ENCODE assay signal across 1 cellular context in genomic region chr7:5431485-5432118, GRCh38.
TF ChIP-seq lines count a peak whose summit lies in the region.

No MANE protein-coding gene starts in this region.

TF ChIP-seq in K562, 482 proteins besides CTCF, POLR2A, EP300 and RAD21 (continued from another document and continues in another):
- TF ChIP-seq, protein P1, sequence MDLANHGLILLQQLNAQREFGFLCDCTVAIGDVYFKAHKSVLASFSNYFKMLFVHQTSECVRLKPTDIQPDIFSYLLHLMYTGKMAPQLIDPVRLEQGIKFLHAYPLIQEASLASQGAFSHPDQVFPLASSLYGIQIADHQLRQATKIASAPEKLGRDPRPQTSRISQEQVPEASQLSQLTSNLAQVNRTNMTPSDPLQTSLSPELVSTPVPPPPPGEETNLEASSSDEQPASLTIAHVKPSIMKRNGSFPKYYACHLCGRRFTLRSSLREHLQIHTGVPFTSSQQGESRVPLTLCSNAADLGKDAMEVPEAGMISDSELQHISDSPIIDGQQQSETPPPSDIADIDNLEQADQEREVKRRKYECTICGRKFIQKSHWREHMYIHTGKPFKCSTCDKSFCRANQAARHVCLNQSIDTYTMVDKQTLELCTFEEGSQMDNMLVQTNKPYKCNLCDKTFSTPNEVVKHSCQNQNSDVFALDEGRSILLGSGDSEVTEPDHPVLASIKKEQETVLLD (IDR thresholded peaks at IDR 0.05), result no peak
- TF ChIP-seq RFX7 (CRISPR knock-in tag; IDR thresholded peaks at IDR 0.05) (no peak), ZFP36 (IDR thresholded peaks at IDR 0.05; ENCODE audit: low read depth, low read length, partially characterized antibody) (no peak), MCM5 (IDR thresholded peaks at IDR 0.05; ENCODE audit: low read depth) (no peak), BRCA1 (IDR thresholded peaks at IDR 0.05) (no peak), BRCA1 (CRISPR knock-in tag; IDR thresholded peaks at IDR 0.05) (no peak), THRB (CRISPR knock-in tag; conservative IDR thresholded peaks at IDR 0.05) (peak; percentile 77; the same call in 1 of the 2 replicates), TAF15 (IDR thresholded peaks at IDR 0.05; ENCODE audit: low read depth, low read length) (no peak), ZBTB43 (CRISPR knock-in tag; IDR thresholded peaks at IDR 0.05) (no peak), KHSRP (IDR thresholded peaks at IDR 0.05) (no peak), SMARCA4 (IDR thresholded peaks at IDR 0.05) (0 out of 2 replicates have a peak, but pooled peaks have one; percentile 12), CSDE1 (IDR thresholded peaks at IDR 0.05) (no peak), SUPT5H (IDR thresholded peaks at IDR 0.05) (no peak), DPF2 (IDR thresholded peaks at IDR 0.05) (peak; percentile 57; the same call in 1 of the 2 replicates), MLLT1 (IDR thresholded peaks at IDR 0.05) (peak in 1 of 2 experiments; percentile 64; a peak in 1 of 4 replicates), PKNOX1 (IDR thresholded peaks at IDR 0.05) (peak; percentile 50), MCM3 (IDR thresholded peaks at IDR 0.05) (peak; percentile 96), ELF4 (CRISPR knock-in tag; IDR thresholded peaks at IDR 0.05) (peak; percentile 51; the same call in 1 of the 2 replicates), ZNF174 (CRISPR knock-in tag; IDR thresholded peaks at IDR 0.05) (no peak), ZBTB7A (IDR thresholded peaks at IDR 0.05; ENCODE audit: borderline replicate concordance, control insufficient read depth, low read depth, low read length) (0 out of 2 replicates have a peak, but pooled peaks have one; percentile 33), PTRF (tag; IDR thresholded peaks at IDR 0.05) (no peak), TOE1 (IDR thresholded peaks at IDR 0.05; ENCODE audit: borderline replicate concordance) (0 out of 2 replicates have a peak, but pooled peaks have one; percentile 61), TOE1 (CRISPR knock-in tag; IDR thresholded peaks at IDR 0.05; ENCODE audit: borderline replicate concordance, low read depth) (no peak), STAG1 (CRISPR knock-in tag; IDR thresholded peaks at IDR 0.05; ENCODE audit: borderline replicate concordance) (no peak), FOXA1 (IDR thresholded peaks at IDR 0.05; ENCODE audit: borderline replicate concordance) (no peak), TCF3 (CRISPR knock-in tag; IDR thresholded peaks at IDR 0.05) (no peak), HES1 (IDR thresholded peaks at IDR 0.05; ENCODE audit: low read depth) (no peak), NCOR1 (IDR thresholded peaks at IDR 0.05) (peak; percentile 31; the same call in 1 of the 2 replicates), E2F4 (CRISPR knock-in tag; IDR thresholded peaks at IDR 0.05; ENCODE audit: low read depth) (no peak), EGR1 (conservative IDR thresholded peaks at IDR 0.05) (0 out of 2 replicates have a peak, but pooled peaks have one; percentile 12), VEZF1 (CRISPR knock-in tag; IDR thresholded peaks at IDR 0.05) (peak; percentile 26; the same call in 1 of the 2 replicates), GMEB1 (CRISPR knock-in tag; IDR thresholded peaks at IDR 0.05) (no peak), TRIM24 (IDR thresholded peaks at IDR 0.05) (no peak), KDM1A (IDR thresholded peaks at IDR 0.05) (peak in 1 of 2 experiments; percentile 76; a peak in 2 of 4 replicates)
- TF ChIP-seq, protein P2, sequence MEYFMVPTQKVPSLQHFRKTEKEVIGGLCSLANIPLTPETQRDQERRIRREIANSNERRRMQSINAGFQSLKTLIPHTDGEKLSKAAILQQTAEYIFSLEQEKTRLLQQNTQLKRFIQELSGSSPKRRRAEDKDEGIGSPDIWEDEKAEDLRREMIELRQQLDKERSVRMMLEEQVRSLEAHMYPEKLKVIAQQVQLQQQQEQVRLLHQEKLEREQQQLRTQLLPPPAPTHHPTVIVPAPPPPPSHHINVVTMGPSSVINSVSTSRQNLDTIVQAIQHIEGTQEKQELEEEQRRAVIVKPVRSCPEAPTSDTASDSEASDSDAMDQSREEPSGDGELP (CRISPR knock-in tag; IDR thresholded peaks at IDR 0.05; ENCODE audit: borderline replicate concordance), result peak; percentile 30; the same call in 1 of the 2 replicates
- TF ChIP-seq, protein P3, sequence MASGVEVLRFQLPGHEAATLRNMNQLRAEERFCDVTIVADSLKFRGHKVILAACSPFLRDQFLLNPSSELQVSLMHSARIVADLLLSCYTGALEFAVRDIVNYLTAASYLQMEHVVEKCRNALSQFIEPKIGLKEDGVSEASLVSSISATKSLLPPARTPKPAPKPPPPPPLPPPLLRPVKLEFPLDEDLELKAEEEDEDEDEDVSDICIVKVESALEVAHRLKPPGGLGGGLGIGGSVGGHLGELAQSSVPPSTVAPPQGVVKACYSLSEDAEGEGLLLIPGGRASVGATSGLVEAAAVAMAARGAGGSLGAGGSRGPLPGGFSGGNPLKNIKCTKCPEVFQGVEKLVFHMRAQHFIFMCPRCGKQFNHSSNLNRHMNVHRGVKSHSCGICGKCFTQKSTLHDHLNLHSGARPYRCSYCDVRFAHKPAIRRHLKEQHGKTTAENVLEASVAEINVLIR (CRISPR knock-in tag; IDR thresholded peaks at IDR 0.05), result no peak
- TF ChIP-seq, protein P4, sequence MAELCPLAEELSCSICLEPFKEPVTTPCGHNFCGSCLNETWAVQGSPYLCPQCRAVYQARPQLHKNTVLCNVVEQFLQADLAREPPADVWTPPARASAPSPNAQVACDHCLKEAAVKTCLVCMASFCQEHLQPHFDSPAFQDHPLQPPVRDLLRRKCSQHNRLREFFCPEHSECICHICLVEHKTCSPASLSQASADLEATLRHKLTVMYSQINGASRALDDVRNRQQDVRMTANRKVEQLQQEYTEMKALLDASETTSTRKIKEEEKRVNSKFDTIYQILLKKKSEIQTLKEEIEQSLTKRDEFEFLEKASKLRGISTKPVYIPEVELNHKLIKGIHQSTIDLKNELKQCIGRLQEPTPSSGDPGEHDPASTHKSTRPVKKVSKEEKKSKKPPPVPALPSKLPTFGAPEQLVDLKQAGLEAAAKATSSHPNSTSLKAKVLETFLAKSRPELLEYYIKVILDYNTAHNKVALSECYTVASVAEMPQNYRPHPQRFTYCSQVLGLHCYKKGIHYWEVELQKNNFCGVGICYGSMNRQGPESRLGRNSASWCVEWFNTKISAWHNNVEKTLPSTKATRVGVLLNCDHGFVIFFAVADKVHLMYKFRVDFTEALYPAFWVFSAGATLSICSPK (IDR thresholded peaks at IDR 0.05; ENCODE audit: borderline replicate concordance), result no peak
- TF ChIP-seq, protein P5, sequence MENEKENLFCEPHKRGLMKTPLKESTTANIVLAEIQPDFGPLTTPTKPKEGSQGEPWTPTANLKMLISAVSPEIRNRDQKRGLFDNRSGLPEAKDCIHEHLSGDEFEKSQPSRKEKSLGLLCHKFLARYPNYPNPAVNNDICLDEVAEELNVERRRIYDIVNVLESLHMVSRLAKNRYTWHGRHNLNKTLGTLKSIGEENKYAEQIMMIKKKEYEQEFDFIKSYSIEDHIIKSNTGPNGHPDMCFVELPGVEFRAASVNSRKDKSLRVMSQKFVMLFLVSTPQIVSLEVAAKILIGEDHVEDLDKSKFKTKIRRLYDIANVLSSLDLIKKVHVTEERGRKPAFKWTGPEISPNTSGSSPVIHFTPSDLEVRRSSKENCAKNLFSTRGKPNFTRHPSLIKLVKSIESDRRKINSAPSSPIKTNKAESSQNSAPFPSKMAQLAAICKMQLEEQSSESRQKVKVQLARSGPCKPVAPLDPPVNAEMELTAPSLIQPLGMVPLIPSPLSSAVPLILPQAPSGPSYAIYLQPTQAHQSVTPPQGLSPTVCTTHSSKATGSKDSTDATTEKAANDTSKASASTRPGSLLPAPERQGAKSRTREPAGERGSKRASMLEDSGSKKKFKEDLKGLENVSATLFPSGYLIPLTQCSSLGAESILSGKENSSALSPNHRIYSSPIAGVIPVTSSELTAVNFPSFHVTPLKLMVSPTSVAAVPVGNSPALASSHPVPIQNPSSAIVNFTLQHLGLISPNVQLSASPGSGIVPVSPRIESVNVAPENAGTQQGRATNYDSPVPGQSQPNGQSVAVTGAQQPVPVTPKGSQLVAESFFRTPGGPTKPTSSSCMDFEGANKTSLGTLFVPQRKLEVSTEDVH (IDR thresholded peaks at IDR 0.05; ENCODE audit: low read depth, partially characterized antibody), result no peak
- TF ChIP-seq, protein P6, sequence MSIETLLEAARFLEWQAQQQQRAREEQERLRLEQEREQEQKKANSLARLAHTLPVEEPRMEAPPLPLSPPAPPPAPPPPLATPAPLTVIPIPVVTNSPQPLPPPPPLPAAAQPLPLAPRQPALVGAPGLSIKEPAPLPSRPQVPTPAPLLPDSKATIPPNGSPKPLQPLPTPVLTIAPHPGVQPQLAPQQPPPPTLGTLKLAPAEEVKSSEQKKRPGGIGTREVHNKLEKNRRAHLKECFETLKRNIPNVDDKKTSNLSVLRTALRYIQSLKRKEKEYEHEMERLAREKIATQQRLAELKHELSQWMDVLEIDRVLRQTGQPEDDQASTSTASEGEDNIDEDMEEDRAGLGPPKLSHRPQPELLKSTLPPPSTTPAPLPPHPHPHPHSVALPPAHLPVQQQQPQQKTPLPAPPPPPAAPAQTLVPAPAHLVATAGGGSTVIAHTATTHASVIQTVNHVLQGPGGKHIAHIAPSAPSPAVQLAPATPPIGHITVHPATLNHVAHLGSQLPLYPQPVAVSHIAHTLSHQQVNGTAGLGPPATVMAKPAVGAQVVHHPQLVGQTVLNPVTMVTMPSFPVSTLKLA (conservative IDR thresholded peaks at IDR 0.05), result 0 out of 4 replicates have a peak, but pooled peaks of 1 of the 2 experiments have one; percentile 12
